ENCODE assay signal across 8 cellular contexts in genomic region chr13:50124536-50125305, GRCh38.
DNase-seq lines count a peak whose midpoint lies in the region; ATAC-seq, FAIRE-seq and TF ChIP-seq lines count a peak whose summit lies in the region.

No MANE protein-coding gene starts in this region.

- POLR2A ChIA-PET in PC-9 (lab: Charles Lee; ENCODE audit: unreplicated experiment): interaction anchor here (0.5 to 0.7 kb wide), 4 partner anchors 259 to 880 kb away, joined by 3 to 4 read pairs (median 4); no protein-coding TSS in a partner anchor

- H2AFZ ChIP-seq in PC-9: peak overlapping the region; percentile 93

- peaks cover 38% of the 10 kb centered on the region for H3K79me2 ChIP-seq in PC-9 (ENCODE audit: low read depth)

- peaks cover 21% of the 10 kb centered on the region; the same call in 1 of the 2 replicates for H3F3A ChIP-seq in PC-9 (ENCODE audit: insufficient read depth, low read depth)

- DNase-seq in A172 (ENCODE audit: low spot score): peak; percentile 18
- DNase-seq in PC-9: peak; percentile 38 to 62
- DNase-seq in activated effector memory CD4-positive, alpha-beta T cell treated with anti-CD3 and anti-CD28 coated beads, Interleukin-2, amount 50 U/mL, for 16 hours: peak; percentile 97
- DNase-seq in foreskin fibroblast: peak; percentile 26 to 63
- peak in 5 of 6 donors; percentile 87 to 99 (median 98) for DNase-seq in pancreas
- DNase-seq in tibial nerve (ENCODE audit: low spot score in 2 of 2): peak; percentile 93 to 94

- no peaks in the 10 kb centered on the region for H3K9me3 ChIP-seq in PC-9 (ENCODE audit: insufficient read depth, low read depth)
- H3K9me3 ChIP-seq in pancreas: no peaks in the 10 kb centered on the region
- H3K9me3 ChIP-seq in tibial nerve: no peaks in the 10 kb centered on the region

- intact Hi-C loops in PC-9 (cut with micrococcal nuclease; ENCODE audit: unreplicated experiment): loop anchor here (1.0 to 10.0 kb wide), 6 partner anchors 20 to 550 kb away; partner anchors contain the start of gene TRIM13
- intact Hi-C loops in pancreas (cut with DNase I): no loop called here

- TF ChIP-seq EP300 in tibial nerve (IDR thresholded peaks at IDR 0.05): peak in 1 of 2 donors; percentile 74

- no peaks in the 10 kb centered on the region for H4K20me1 ChIP-seq in PC-9 (ENCODE audit: insufficient read depth)

- H3K9me2 ChIP-seq in PC-9 (ENCODE audit: insufficient read depth): no peaks in the 10 kb centered on the region

- TF ChIP-seq CTCF in PC-9 (conservative IDR thresholded peaks at IDR 0.05) (no peak), foreskin fibroblast (IDR thresholded peaks at IDR 0.05; ENCODE audit: low read depth, low read length) (no peak), pancreas (IDR thresholded peaks at IDR 0.05) (no peak), tibial nerve (IDR thresholded peaks at IDR 0.05) (peak in 1 of 5 experiments; percentile 9)

- H3K4me1 ChIP-seq in PC-9 (replicated peaks; ENCODE audit: insufficient read depth) (peaks cover 24% of the 10 kb centered on the region), pancreas (peaks cover 11 to 12% (median 12%) of the 10 kb centered on the region in 3 donors), tibial nerve (peaks cover 0 to 74% (median 37%) of the 10 kb centered on the region in 4 donors)

- peak overlapping the region; percentile 80 for H3K27ac ChIP-seq in PC-9
- H3K27ac ChIP-seq in pancreas: peak overlapping the region; percentile 98 to 100 (median 100)
- H3K27ac ChIP-seq in tibial nerve: peak overlapping the region; percentile 99 to 100 (median 99)

- H3K4me2 ChIP-seq in PC-9: peak overlapping the region; percentile 87

- CTCF ChIA-PET in PC-9 (lab: Charles Lee): no interaction called here

- H3K36me3 ChIP-seq in PC-9 (ENCODE audit: low read depth): no peaks in the 10 kb centered on the region
- H3K36me3 ChIP-seq in pancreas: no peaks in the 10 kb centered on the region
- no peaks in the 10 kb centered on the region for H3K36me3 ChIP-seq in tibial nerve

- no TSS peak for BruUV-seq in PC-9 (replicated peaks; lab: Mats Ljungman, UMichigan)

- ATAC-seq in GM18520 (IDR thresholded peaks at IDR 0.05; ENCODE audit: unreplicated experiment): peak; percentile 22
- peak; percentile 2 for ATAC-seq in HG03103 (IDR thresholded peaks at IDR 0.05; ENCODE audit: low read depth, unreplicated experiment)
- ATAC-seq in pancreas: peak; percentile 16 to 37 (median 28)

- H3K27me3 ChIP-seq in PC-9 (ENCODE audit: insufficient read depth, low read depth) (no peaks in the 10 kb centered on the region), pancreas (peaks cover 0 to 20% (median 1%) of the 10 kb centered on the region in 4 donors), tibial nerve (no peaks in the 10 kb centered on the region)

- WGBS in pancreas, 2 donors: 0 to 1% methylated on average over 40 to 78 of the region's 78 CpGs
- WGBS in tibial nerve, 2 donors: 0 to 1% methylated on average over 20 to 32 of the region's 78 CpGs

- no peak for TF ChIP-seq POLR2A in tibial nerve (IDR thresholded peaks at IDR 0.05)

- H3K4me3 ChIP-seq in PC-9 (peak overlapping the region; percentile 91), foreskin fibroblast (ENCODE audit: low read depth in 1 of 2, low read length in 2 of 2) (peak overlapping the region; percentile 78 to 85), pancreas (peak overlapping the region; percentile 85 to 98 (median 96)), tibial nerve (peak overlapping the region; percentile 95 to 99 (median 98))

- no peak for FAIRE-seq in pancreas (lab: Jason Lieb, UNC)

Comparison
In these comparisons a context has a peak if more than half of its experiments do, and no peak if none do; other contexts are left out.
1. Peak in every context shown above with its lines: DNase-seq, ATAC-seq, H3K4me3 ChIP-seq and H3K27ac ChIP-seq.
2. DNase-seq: peak in every context shown above with its lines; median percentile 98 in pancreas; 97 in activated effector memory CD4-positive, alpha-beta T cell treated with anti-CD3 and anti-CD28 coated beads, Interleukin-2, amount 50 U/mL, for 16 hours; 94 in tibial nerve; 50 in PC-9; 44 in foreskin fibroblast; 18 in A172.